Comparison of ENCODE assay signal across 8 cellular contexts in genomic region chr2:62537814-62538213, GRCh38.
"Had no signal": no experiment of that assay in that cellular context is flagged by ENCODE, and none has a peak within 500 bp of the region (broad histone marks: within the 10 kb centered on the region; RNA-seq: fewer than 3 reads in every experiment).

No MANE protein-coding gene starts in this region.

- H3K4me3 ChIP-seq: GM23338, K562 had no signal

- ATAC-seq: GM23338 had no signal

- FAIRE-seq: H1, H54, K562 had no signal

- H3K27ac Mint-ChIP-seq: GM23338, H9 had no signal

- H3K4me3 Mint-ChIP-seq: GM23338, H9 had no signal

- DNase-seq: H9, HCEC 1CT, IMR-90, KG1 had no signal
